ENCODE assay signal across 8 cellular contexts in genomic region chr14:52068741-52069616, GRCh38. TPM values are rescaled to one million over a fixed set of nuclear protein-coding genes. Genes with fewer than 3 reads are reported as not detected.
A peak's percentile ranks its signal among the peaks of the same experiment; 100 is the strongest.
DNase-seq lines count a peak whose midpoint lies in the region; ATAC-seq and TF ChIP-seq lines count a peak whose summit lies in the region.

Gene NID2 (minus strand): TSS chr14:52069059. CDS start chr14:52068994, 65 bp downstream.

- no peaks in the 10 kb centered on the region for H3K36me3 Mint-ChIP-seq in activated naive CD8-positive, alpha-beta T cell
- no peaks in the 10 kb centered on the region for H3K36me3 Mint-ChIP-seq in glutamatergic neuron (ENCODE audit: unreplicated experiment)

- 0 to 5% methylated on average over 17 to 66 of the region's 75 CpGs for WGBS in tibial nerve, 2 donors

- H3K27ac ChIP-seq in tibial nerve = peak within 1 kb of the TSS; percentile 74 to 94 (median 88)

- H3K9me3 Mint-ChIP-seq in activated naive CD8-positive, alpha-beta T cell (ENCODE audit: low read depth) = peaks cover under 1% of the 10 kb centered on the region
- no peaks in the 10 kb centered on the region for H3K9me3 Mint-ChIP-seq in glutamatergic neuron (ENCODE audit: unreplicated experiment)

- TF ChIP-seq EP300 in tibial nerve (IDR thresholded peaks at IDR 0.05) = peak; percentile 21 to 92

- ATAC-seq in HG02840 (IDR thresholded peaks at IDR 0.05; ENCODE audit: low FRiP score, unreplicated experiment) (no peak), GM18517 (IDR thresholded peaks at IDR 0.05; ENCODE audit: unreplicated experiment) (no peak)

- H3K36me3 ChIP-seq in neuron (ENCODE audit: insufficient read depth, low read length) (no peaks in the 10 kb centered on the region), tibial nerve (no peaks in the 10 kb centered on the region)

- TF ChIP-seq CTCF in GM12864 (IDR thresholded peaks at IDR 0.05; ENCODE audit: low read depth, low read length, missing control alignments) = no peak
- TF ChIP-seq CTCF in glutamatergic neuron (IDR thresholded peaks at IDR 0.05; ENCODE audit: partially characterized antibody, unreplicated experiment) = no peak
- TF ChIP-seq CTCF in tibial nerve (IDR thresholded peaks at IDR 0.05) = peak in 1 of 5 experiments; percentile 20

- H3K9me3 ChIP-seq in neuron (ENCODE audit: low read length) (no peaks in the 10 kb centered on the region), tibial nerve (no peaks in the 10 kb centered on the region)

- H3K4me3 Mint-ChIP-seq in activated naive CD8-positive, alpha-beta T cell = peak within 1 kb of the TSS; percentile 72
- peak within 1 kb of the TSS; percentile 85 for H3K4me3 Mint-ChIP-seq in glutamatergic neuron (ENCODE audit: unreplicated experiment)

- peak; percentile 58 to 84 for TF ChIP-seq POLR2A in tibial nerve (IDR thresholded peaks at IDR 0.05)

- H3K4me1 Mint-ChIP-seq in activated naive CD8-positive, alpha-beta T cell (ENCODE audit: low read depth) = peaks cover 28% of the 10 kb centered on the region
- H3K4me1 Mint-ChIP-seq in glutamatergic neuron (ENCODE audit: low read depth, unreplicated experiment) = peaks cover 6% of the 10 kb centered on the region

- peaks cover 27% of the 10 kb centered on the region for H3K27me3 Mint-ChIP-seq in activated naive CD8-positive, alpha-beta T cell
- H3K27me3 Mint-ChIP-seq in glutamatergic neuron (ENCODE audit: unreplicated experiment) = peaks cover 12% of the 10 kb centered on the region

- H3K4me1 ChIP-seq in neuron (ENCODE audit: insufficient read depth, low read length) (peaks cover 19% of the 10 kb centered on the region), tibial nerve (peaks cover 0 to 59% (median 10%) of the 10 kb centered on the region in 4 donors)

- H3K27ac Mint-ChIP-seq in activated naive CD8-positive, alpha-beta T cell = no peak within 1 kb of the TSS
- no peak within 1 kb of the TSS for H3K27ac Mint-ChIP-seq in glutamatergic neuron (ENCODE audit: unreplicated experiment)

- peak within 1 kb of the TSS; percentile 73 for H2AFZ ChIP-seq in neuron (ENCODE audit: low read depth, low read length)

- H3K27me3 ChIP-seq in neuron (ENCODE audit: insufficient read depth, low read length) (peaks cover 37% of the 10 kb centered on the region), tibial nerve (no peaks in the 10 kb centered on the region)

- DNase-seq in GM12864 (ENCODE audit: low read depth) = no peak
- DNase-seq in NCI-H460 (ENCODE audit: extremely low read depth, low read depth) = peak; percentile 80
- peak; percentile 62 for DNase-seq in glutamatergic neuron
- peak; percentile 83 to 85 for DNase-seq in tibial nerve (ENCODE audit: low spot score in 2 of 2)

- H3K4me3 ChIP-seq in GM12864 (ENCODE audit: low read depth, low read length) (peak within 1 kb of the TSS; percentile 7; the same call in 1 of the 2 replicates), neuron (ENCODE audit: low read length) (peak within 1 kb of the TSS; percentile 46), tibial nerve (peak within 1 kb of the TSS; percentile 53 to 80 (median 64))

RNA-seq across cellular contexts. Expression of gene NID2, which starts in this region (rescaled TPM):
- 63.2 and 66.1 TPM in 2 replicates for total RNA-seq in NCI-H460 (2014; rRNA removed; shearing (Covaris generic))
- 68.4 and 79.7 TPM in 2 replicates for polyA plus RNA-seq in NCI-H460 (2014; cell fraction: nucleus; rRNA removed)
- total RNA-seq in glutamatergic neuron (ENCODE audit: unreplicated experiment) (2.6 TPM), tibial nerve (10 to 100 TPM; 61.4 to 90.0 (median 79.4) TPM)

Comparison
In these comparisons a context has a peak if more than half of its experiments do, and no peak if none do; other contexts are left out.
1. RNA of gene NID2 (total RNA-seq): 61.4 to 90.0 TPM in tibial nerve and 63.2 to 66.1 TPM in NCI-H460; 2.6 TPM in glutamatergic neuron (single experiment); every median in the first group is over 10 times any median in the second.
2. H3K4me3 ChIP-seq: peak in every context shown above with its lines; median percentile 64 in tibial nerve; 46 in neuron; 7 in GM12864.